ENCODE assay signal across 19 cellular contexts in the genomic region with DNA sequence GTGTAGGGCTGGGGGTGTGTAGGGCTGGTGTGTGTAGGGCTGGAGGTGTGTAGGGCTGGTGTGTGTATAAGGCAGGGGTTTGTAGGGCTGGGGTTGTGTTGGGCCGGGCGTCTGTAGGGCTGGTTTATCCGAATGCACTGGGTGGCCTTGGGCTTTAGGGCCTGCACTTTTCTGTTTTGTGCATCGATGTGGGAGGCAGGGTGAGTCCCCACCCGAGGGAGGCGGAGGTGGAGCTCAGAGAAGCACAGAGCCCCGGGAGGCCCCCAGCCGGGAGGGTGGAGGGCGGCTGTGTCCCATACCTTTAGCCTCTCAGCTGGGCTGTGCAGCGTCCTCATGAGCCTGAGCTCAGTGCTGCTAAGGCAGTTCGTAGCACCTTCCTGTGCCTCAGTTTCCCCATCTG. TPM values are rescaled to one million over a fixed set of nuclear protein-coding genes. Genes with fewer than 3 reads are reported as not detected.
DNase-seq lines count a peak whose midpoint lies in the region; ATAC-seq, FAIRE-seq and TF ChIP-seq lines count a peak whose summit lies in the region.
"Had no signal": no experiment of that assay in that cellular context is flagged by ENCODE, and none has a peak within 500 bp of the region (broad histone marks: within the 10 kb centered on the region; RNA-seq: fewer than 3 reads in every experiment).

No MANE protein-coding gene starts in this region.

- POLR2A ChIA-PET in AG04450 (lab: Yijun Ruan, JAX), result interaction anchor here (0.6 to 0.7 kb wide), 3 partner anchors 23 to 200 kb away, joined by 3 to 7 read pairs (median 4); no protein-coding TSS in a partner anchor
- POLR2A ChIA-PET in CD8-positive, alpha-beta T cell (lab: Charles Lee), result no interaction called here

- peak overlapping the region; percentile 14 for H3K9ac ChIP-seq in astrocyte (ENCODE audit: low read length)
- no peak overlapping the region for H3K9ac ChIP-seq in smooth muscle cell (ENCODE audit: low read depth)
- H3K9ac ChIP-seq: SK-N-SH had no signal

- no peak overlapping the region for H3K4me3 Mint-ChIP-seq in astrocyte (ENCODE audit: unreplicated experiment)
- H3K4me3 Mint-ChIP-seq in CD8-positive, alpha-beta T cell, result no peak overlapping the region
- H3K4me3 Mint-ChIP-seq: B cell; CD8-positive, alpha-beta memory T cell had no signal

- peaks cover 36% of the 10 kb centered on the region for H3K4me1 Mint-ChIP-seq in astrocyte (ENCODE audit: low read depth, unreplicated experiment)
- H3K4me1 Mint-ChIP-seq in CD8-positive, alpha-beta T cell (ENCODE audit: low read depth), result no peaks in the 10 kb centered on the region
- H3K4me1 Mint-ChIP-seq: B cell; CD8-positive, alpha-beta memory T cell had no signal

- H3K27ac ChIP-seq in AG04450 (ENCODE audit: low read depth, low read length) (peak overlapping the region; percentile 11), astrocyte (ENCODE audit: low read depth, low read length) (no peak overlapping the region), smooth muscle cell (ENCODE audit: low read depth) (peak overlapping the region; percentile 57), testis (no peak overlapping the region)
- no peak overlapping the region for H3K27ac ChIP-seq in CD8-positive, alpha-beta T cell (ENCODE audit: low read depth, low read length)
- H3K27ac ChIP-seq: PC-9 had no signal

- WGBS in smooth muscle cell (ENCODE audit: low lambda C conversion rate), result 55% methylated on average over 11 of the region's 11 CpGs
- 51 to 64% methylated on average over 11 of the region's 11 CpGs for WGBS in testis, 2 donors

- TF ChIP-seq CTCF in AG04450 (IDR thresholded peaks at IDR 0.05; ENCODE audit: low read depth, low read length) (no peak), astrocyte (IDR thresholded peaks at IDR 0.05; ENCODE audit: insufficient read depth, low read depth, low read length) (no peak), smooth muscle cell (IDR thresholded peaks at IDR 0.05; ENCODE audit: borderline replicate concordance, insufficient read depth, poor library complexity, severe bottlenecking) (no peak), testis (IDR thresholded peaks at IDR 0.05) (no peak)
- TF ChIP-seq CTCF in CD8-positive, alpha-beta T cell (IDR thresholded peaks at IDR 0.05), result no peak

- H4K20me1 ChIP-seq in astrocyte (ENCODE audit: insufficient read depth, low read length) (peaks cover 93% of the 10 kb centered on the region), smooth muscle cell (ENCODE audit: low read depth) (peaks cover 95% of the 10 kb centered on the region)

- H3K4me2 ChIP-seq in astrocyte (ENCODE audit: low read length) (no peak overlapping the region), smooth muscle cell (no peak overlapping the region)
- H3K4me2 ChIP-seq: PC-9, SK-N-SH had no signal

- H3K9me3 ChIP-seq in AG04450 (ENCODE audit: control insufficient read depth, insufficient read depth, low read length) (peaks cover 7% of the 10 kb centered on the region; the same call in 1 of the 2 replicates), astrocyte (ENCODE audit: insufficient read depth, low read depth, low read length) (peaks cover 3% of the 10 kb centered on the region), smooth muscle cell (replicated peaks; ENCODE audit: low read depth) (no peaks in the 10 kb centered on the region), testis (no peaks in the 10 kb centered on the region)
- no peaks in the 10 kb centered on the region for H3K9me3 ChIP-seq in CD8-positive, alpha-beta T cell (ENCODE audit: low read length)
- H3K9me3 ChIP-seq: SK-N-SH had no signal

- CTCF ChIA-PET in AG04450 (lab: Charles Lee), result interaction anchor here (1.5 kb wide), 1 partner anchor 9 kb away, joined by 4 read pairs; no protein-coding TSS in a partner anchor
- CTCF ChIA-PET in CD8-positive, alpha-beta T cell (lab: Charles Lee), result no interaction called here

- intact Hi-C loops in CD8-positive, alpha-beta T cell (cut with DNase I, micrococcal nuclease), result no loop called here
- intact Hi-C loops in testis (cut with DNase I; ENCODE audit: low total_unique reads), result no loop called here

- H3K27me3 ChIP-seq in AG04450 (ENCODE audit: control insufficient read depth, insufficient read depth, low read length) (no peaks in the 10 kb centered on the region), H7 (ENCODE audit: control insufficient read depth, insufficient read depth, low read length) (no peaks in the 10 kb centered on the region), astrocyte (ENCODE audit: insufficient read depth, low read length) (no peaks in the 10 kb centered on the region), smooth muscle cell (ENCODE audit: low read depth) (no peaks in the 10 kb centered on the region), testis (no peaks in the 10 kb centered on the region)
- no peaks in the 10 kb centered on the region for H3K27me3 ChIP-seq in CD8-positive, alpha-beta T cell (ENCODE audit: insufficient read depth, low read length)

- no peak for ATAC-seq in CD8-positive, alpha-beta T cell

- H2AFZ ChIP-seq in astrocyte (ENCODE audit: low read depth, low read length) (no peak overlapping the region), smooth muscle cell (ENCODE audit: low read depth) (no peak overlapping the region)
- H2AFZ ChIP-seq: PC-9 had no signal

- H3K36me3 Mint-ChIP-seq in astrocyte (ENCODE audit: low read depth, unreplicated experiment), result peaks cover 13% of the 10 kb centered on the region
- no peaks in the 10 kb centered on the region for H3K36me3 Mint-ChIP-seq in CD8-positive, alpha-beta T cell
- H3K36me3 Mint-ChIP-seq: CD8-positive, alpha-beta memory T cell had no signal

- TF ChIP-seq POLR2A in testis (IDR thresholded peaks at IDR 0.05), result no peak

- no peaks in the 10 kb centered on the region for H3K36me3 ChIP-seq in H7 (replicated peaks; ENCODE audit: control insufficient read depth, insufficient read depth, low read length)
- peaks cover 19% of the 10 kb centered on the region for H3K36me3 ChIP-seq in astrocyte (ENCODE audit: insufficient read depth, low read length)
- no peaks in the 10 kb centered on the region for H3K36me3 ChIP-seq in smooth muscle cell (ENCODE audit: low read depth)
- H3K36me3 ChIP-seq in CD8-positive, alpha-beta T cell (ENCODE audit: insufficient read depth, low read length), result no peaks in the 10 kb centered on the region
- no peaks in the 10 kb centered on the region for H3K36me3 ChIP-seq in testis (ENCODE audit: low read depth, missing control alignments)

- DNase-seq in AG04450 (ENCODE audit: low read depth, low spot score) (no peak), H7 (peak; percentile 39), astrocyte (ENCODE audit: low read depth) (no peak), smooth muscle cell (lab: John Stamatoyannopoulos, UW; ENCODE audit: unreplicated experiment) (no peak), HuH-7 (ENCODE audit: low spot score) (no peak), COLO829 (ENCODE audit: low spot score) (no peak), testis (no peak)
- no peak for DNase-seq in CD8-positive, alpha-beta T cell
- DNase-seq: ACHN; CD8-positive, alpha-beta memory T cell; Kasumi-1; MV-4-11; NCI-H146; NCI-H226; NCI-H526; PC-9; Right ventricle myocardium superior; SK-N-SH had no signal

- FAIRE-seq in astrocyte (lab: Jason Lieb, UNC), result no peak

- H3K4me1 ChIP-seq in astrocyte (ENCODE audit: insufficient read depth, low read length) (peaks cover 17% of the 10 kb centered on the region), smooth muscle cell (ENCODE audit: low read depth) (peaks cover 16% of the 10 kb centered on the region), testis (peaks cover 32% of the 10 kb centered on the region)
- no peaks in the 10 kb centered on the region for H3K4me1 ChIP-seq in CD8-positive, alpha-beta T cell (ENCODE audit: insufficient read depth, low read length)

- no peaks in the 10 kb centered on the region for H3K9me3 Mint-ChIP-seq in astrocyte (ENCODE audit: unreplicated experiment)
- peaks cover under 1% of the 10 kb centered on the region for H3K9me3 Mint-ChIP-seq in CD8-positive, alpha-beta T cell

- no peak overlapping the region for H3K4me3 ChIP-seq in AG04450 (ENCODE audit: low read depth, low read length)
- no peak overlapping the region for H3K4me3 ChIP-seq in H7 (ENCODE audit: insufficient read depth, low read depth, low read length)
- H3K4me3 ChIP-seq in astrocyte (ENCODE audit: insufficient read depth, low read depth, low read length), result no peak overlapping the region
- no peak overlapping the region for H3K4me3 ChIP-seq in smooth muscle cell
- no peak overlapping the region for H3K4me3 ChIP-seq in CD8-positive, alpha-beta T cell (ENCODE audit: low read depth, low read length)
- H3K4me3 ChIP-seq in testis, result no peak overlapping the region
- H3K4me3 ChIP-seq: PC-9 had no signal

- H3K27me3 Mint-ChIP-seq in astrocyte (ENCODE audit: low read depth, unreplicated experiment), result no peaks in the 10 kb centered on the region
- no peaks in the 10 kb centered on the region for H3K27me3 Mint-ChIP-seq in CD8-positive, alpha-beta T cell (ENCODE audit: low read depth)
- H3K27me3 Mint-ChIP-seq: B cell had no signal

- H3K79me2 ChIP-seq in astrocyte (ENCODE audit: insufficient read depth, low read length) (peaks cover 92% of the 10 kb centered on the region), smooth muscle cell (ENCODE audit: low read depth) (peaks cover 86% of the 10 kb centered on the region)

- H3F3A ChIP-seq in smooth muscle cell (ENCODE audit: low read depth), result peaks cover 77% of the 10 kb centered on the region

- no peak overlapping the region for H3K27ac Mint-ChIP-seq in astrocyte (ENCODE audit: unreplicated experiment)
- no peak overlapping the region for H3K27ac Mint-ChIP-seq in CD8-positive, alpha-beta T cell
- H3K27ac Mint-ChIP-seq: B cell; CD8-positive, alpha-beta memory T cell had no signal

RNA-seq across cellular contexts. Expression of a gene that starts 13.5 kb away (rescaled TPM):
- polyA plus RNA-seq in AG04450 (2011; rRNA removed) (73.3 and 91.7 TPM in 2 replicates), smooth muscle cell (1,100 and 1,443 TPM in 2 replicates), testis (ENCODE audit: insufficient read depth, low read depth, low replicate concordance) (34.3 TPM)
- polyA minus RNA-seq in AG04450 (2011; rRNA and poly(A)+ RNA removed), result 87.1 and 99.8 TPM in 2 replicates
- 10.1 and 11.3 TPM in 2 replicates for total RNA-seq in H7 (2014; rRNA removed; shearing (Covaris generic))
- total RNA-seq in astrocyte (1,055 and 1,568 TPM in 2 replicates), smooth muscle cell (1,084 and 1,167 TPM in 2 replicates), testis (10 to 100 TPM; 18.5 to 20.8 TPM)
- under 1 TPM; 0.31 to 0.33 TPM for total RNA-seq in CD8-positive, alpha-beta T cell
- total RNA-seq: B cell had no signal

Comparison
In these comparisons a context has a peak if more than half of its experiments do, and no peak if none do; other contexts are left out.
1. H3K27ac ChIP-seq: peak in AG04450 (single experiment) and smooth muscle cell (single experiment); none in astrocyte (single experiment), CD8-positive, alpha-beta T cell (single experiment) and testis (0 of 2).
2. RNA of a gene that starts 13.5 kb away (total RNA-seq): 1,084 to 1,167 TPM in smooth muscle cell and 1,055 to 1,568 TPM in astrocyte; 18.5 to 20.8 TPM in testis, 10.1 to 11.3 TPM in H7 and 0.31 to 0.33 TPM in CD8-positive, alpha-beta T cell; every median in the first group is over 10 times any median in the second.